21 cellular contexts compared by ENCODE assay signal in genomic region chr3:149267565-149267964, GRCh38. TPM values are rescaled to one million over a fixed set of nuclear protein-coding genes. Genes with fewer than 3 reads are reported as not detected.
A peak's percentile ranks its signal among the peaks of the same experiment; 100 is the strongest.
DNase-seq lines count a peak whose midpoint lies in the region; ATAC-seq and TF ChIP-seq lines count a peak whose summit lies in the region.
"Had no signal": no experiment of that assay in that cellular context is flagged by ENCODE, and none has a peak within 500 bp of the region (broad histone marks: within the 10 kb centered on the region; RNA-seq: fewer than 3 reads in every experiment).

No MANE protein-coding gene starts in this region.

- DNase-seq in naive B cell, result no peak
- DNase-seq in NCI-H526 treated with DMSO at 0.1 percent for 48 hours (lab: John Stamatoyannopoulos, UW), result no peak
- no peak for DNase-seq in Ammon's horn (ENCODE audit: low spot score)
- no peak for DNase-seq in iPS-NIHi11 (ENCODE audit: low spot score)
- no peak for DNase-seq in glutamatergic neuron
- DNase-seq: activated effector memory CD4-positive, alpha-beta T cell treated with Interleukin-2 at 50 U/mL for 16 hours; amniotic stem cell; BE2C; DMS153; endodermal cell; left lung; MM.1S; NCI-H2029; NCI-H510A; pancreas; T-helper 2 cell had no signal

- H3K4me3 Mint-ChIP-seq in naive B cell, result peak overlapping the region in 6 of 8 donors; percentile 17 to 77 (median 60)
- H3K4me3 Mint-ChIP-seq in glutamatergic neuron (ENCODE audit: unreplicated experiment), result no peak overlapping the region
- H3K4me3 Mint-ChIP-seq: endodermal cell had no signal

- H3K4me1 Mint-ChIP-seq in naive B cell (peaks cover 25 to 30% (median 28%) of the 10 kb centered on the region in 3 donors), glutamatergic neuron (ENCODE audit: low read depth, unreplicated experiment) (no peaks in the 10 kb centered on the region)

- peaks cover 0 to 1% (median 0%) of the 10 kb centered on the region in 7 donors for H3K9me3 Mint-ChIP-seq in naive B cell
- peaks cover 1% of the 10 kb centered on the region for H3K9me3 Mint-ChIP-seq in glutamatergic neuron (ENCODE audit: unreplicated experiment)
- H3K9me3 Mint-ChIP-seq: endodermal cell had no signal

- H3K27ac Mint-ChIP-seq in naive B cell (peak overlapping the region in 4 of 6 donors; percentile 21 to 58 (median 45)), glutamatergic neuron (ENCODE audit: unreplicated experiment) (no peak overlapping the region)
- H3K27ac Mint-ChIP-seq: endodermal cell had no signal

- TF ChIP-seq CTCF in glutamatergic neuron (IDR thresholded peaks at IDR 0.05; ENCODE audit: partially characterized antibody, unreplicated experiment), result no peak

- ATAC-seq in GM18861 (IDR thresholded peaks at IDR 0.05; ENCODE audit: unreplicated experiment), result peak; percentile 48
- ATAC-seq in GM21717 (IDR thresholded peaks at IDR 0.05; ENCODE audit: unreplicated experiment), result peak; percentile 59
- ATAC-seq in HG03342 (IDR thresholded peaks at IDR 0.05; ENCODE audit: unreplicated experiment), result peak; percentile 55
- peak; percentile 79 to 87 for ATAC-seq in naive B cell (ENCODE audit: low read depth in 2 of 2)
- ATAC-seq: activated CD4-positive, CD25-positive, alpha-beta regulatory T cell treated with anti-CD3 and anti-CD28 coated beads, Interleukin-2, amount 50 U/mL, for 24 hours; left lung; pancreas had no signal

- H3K36me3 Mint-ChIP-seq in naive B cell (no peaks in the 10 kb centered on the region), glutamatergic neuron (ENCODE audit: unreplicated experiment) (no peaks in the 10 kb centered on the region)

- no peaks in the 10 kb centered on the region for H3K27me3 Mint-ChIP-seq in naive B cell
- no peaks in the 10 kb centered on the region for H3K27me3 Mint-ChIP-seq in glutamatergic neuron (ENCODE audit: unreplicated experiment)

RNA-seq across cellular contexts. Expression of gene CP, which starts 45.9 kb away (rescaled TPM):
- polyA plus RNA-seq in naive B cell (ENCODE audit: low read depth in 6 of 6), result 1 to 10 TPM in 1 of 6 donors, under 1 TPM in 3, not detected in 2; 0.36 to 1.1 (median 0.63) TPM
- total RNA-seq in glutamatergic neuron (ENCODE audit: unreplicated experiment), result not detected
- polyA plus RNA-seq: smooth muscle cell had no signal
